ENCODE assay signal across 9 cellular contexts in genomic region chr2:27191107-27191829, GRCh38. TPM values are rescaled to one million over a fixed set of nuclear protein-coding genes. Genes with fewer than 3 reads are reported as not detected.
A peak's percentile ranks its signal among the peaks of the same experiment; 100 is the strongest.
DNase-seq lines count a peak whose midpoint lies in the region; ATAC-seq, FAIRE-seq and TF ChIP-seq lines count a peak whose summit lies in the region.
"Had no signal": no experiment of that assay in that cellular context is flagged by ENCODE, and none has a peak within 500 bp of the region (broad histone marks: within the 10 kb centered on the region; RNA-seq: fewer than 3 reads in every experiment).

No MANE protein-coding gene starts in this region.

- no peak overlapping the region for H4K8ac ChIP-seq in mesenchymal stem cell (ENCODE audit: low read length)

- H3K27ac ChIP-seq in mesenchymal stem cell (ENCODE audit: low read length, poor library complexity, severe bottlenecking) (no peak overlapping the region), upper lobe of right lung (no peak overlapping the region)

- no peak overlapping the region for H3K14ac ChIP-seq in mesenchymal stem cell (ENCODE audit: low read length in 2 of 2)

- no peak overlapping the region for H2BK12ac ChIP-seq in mesenchymal stem cell (ENCODE audit: low read length in 2 of 2)

- no peaks in the 10 kb centered on the region for H3K36me3 Mint-ChIP-seq in T-helper 17 cell (ENCODE audit: low read depth)

- no peak overlapping the region for H3K27ac Mint-ChIP-seq in T-helper 17 cell
- H3K27ac Mint-ChIP-seq: stimulated activated naive CD8-positive, alpha-beta T cell treated with anti-CD3 and anti-CD28 coated beads, Interleukin-15, Interleukin-2, amounts not matched to agents 100 ng/mL and 50 ng/mL, for 24 hours had no signal

- no peaks in the 10 kb centered on the region for H3K79me1 ChIP-seq in mesenchymal stem cell (replicated peaks; ENCODE audit: low read length, poor library complexity, severe bottlenecking)

- no peak overlapping the region for H3K18ac ChIP-seq in mesenchymal stem cell (ENCODE audit: low read depth in 1 of 2, low read length in 2 of 2)

- H3K4me1 Mint-ChIP-seq in T-helper 17 cell: peaks cover 7% of the 10 kb centered on the region

- intact Hi-C loops in upper lobe of right lung (cut with DNase I): no loop called here

- peaks cover 1% of the 10 kb centered on the region for H3K4me1 ChIP-seq in mesenchymal stem cell (ENCODE audit: control insufficient read depth, insufficient read depth, low read depth, low read length)
- no peaks in the 10 kb centered on the region for H3K4me1 ChIP-seq in upper lobe of right lung

- H3K4ac ChIP-seq in mesenchymal stem cell (ENCODE audit: low read depth in 1 of 2, low read length in 2 of 2): no peak overlapping the region

- peak; percentile 63 for DNase-seq in GM10266 (ENCODE audit: extremely low spot score)
- DNase-seq in NCI-H1930 (lab: John Stamatoyannopoulos, UW): peak; percentile 22 to 30
- DNase-seq in T-helper 17 cell: peak in 1 of 3 donors; percentile 37
- DNase-seq in ecto neural progenitor cell (ENCODE audit: low spot score): peak; percentile 58
- peak; percentile 75 for DNase-seq in mesenchymal stem cell
- DNase-seq in upper lobe of right lung: no peak
- DNase-seq in cortex of kidney (lab: John Stamatoyannopoulos, UW): no peak

- peak; percentile 82 for FAIRE-seq in A204.1 (lab: Jason Lieb, UNC)

- H4K91ac ChIP-seq in mesenchymal stem cell (ENCODE audit: low read length): no peak overlapping the region

- H3K4me3 ChIP-seq in mesenchymal stem cell (ENCODE audit: insufficient read depth in 1 of 2, low read depth in 1 of 2, low read length in 2 of 2): no peak overlapping the region
- H3K4me3 ChIP-seq in upper lobe of right lung: no peak overlapping the region

- peak overlapping the region; percentile 45 for H3K9ac ChIP-seq in mesenchymal stem cell (ENCODE audit: low read length)

- peaks cover 0 to 14% of the 10 kb centered on the region in 2 experiments for H3K27me3 ChIP-seq in mesenchymal stem cell (ENCODE audit: control insufficient read depth in 1 of 2, insufficient read depth in 1 of 2, low read length in 2 of 2)
- no peaks in the 10 kb centered on the region for H3K27me3 ChIP-seq in upper lobe of right lung

- no peak overlapping the region for H2AFZ ChIP-seq in mesenchymal stem cell (ENCODE audit: low read depth, low read length)

- ATAC-seq in T-helper 17 cell: peak; percentile 84
- peak; percentile 90 for ATAC-seq in upper lobe of right lung

- H3K23ac ChIP-seq in mesenchymal stem cell (ENCODE audit: low read length in 2 of 2): no peak overlapping the region

- H3K36me3 ChIP-seq in mesenchymal stem cell (ENCODE audit: control insufficient read depth in 1 of 2, insufficient read depth in 2 of 2, low read depth in 1 of 2, low read length in 2 of 2) (no peaks in the 10 kb centered on the region), upper lobe of right lung (no peaks in the 10 kb centered on the region)

- H3K9me3 ChIP-seq in T-helper 17 cell (ENCODE audit: control insufficient read depth, low read length, poor library complexity, severe bottlenecking): no peaks in the 10 kb centered on the region
- H3K9me3 ChIP-seq in mesenchymal stem cell (ENCODE audit: control insufficient read depth, low read length): no peaks in the 10 kb centered on the region
- no peaks in the 10 kb centered on the region for H3K9me3 ChIP-seq in upper lobe of right lung

- peaks cover 8% of the 10 kb centered on the region for H3K27me3 Mint-ChIP-seq in T-helper 17 cell
- H3K27me3 Mint-ChIP-seq: stimulated activated naive CD8-positive, alpha-beta T cell treated with anti-CD3 and anti-CD28 coated beads, Interleukin-15, Interleukin-2, amounts not matched to agents 100 ng/mL and 50 ng/mL, for 24 hours had no signal

- peak; percentile 64 for TF ChIP-seq CTCF in GM10266 (IDR thresholded peaks at IDR 0.05; ENCODE audit: control insufficient read depth, insufficient read depth, low read depth, missing control alignments)
- peak; percentile 65 for TF ChIP-seq CTCF in upper lobe of right lung (IDR thresholded peaks at IDR 0.05)

- 49% methylated on average over 6 of the region's 8 CpGs for WGBS in mesenchymal stem cell

- H3K4me2 ChIP-seq in mesenchymal stem cell (ENCODE audit: low read length, poor library complexity, severe bottlenecking): no peak overlapping the region

- no peak overlapping the region for H2AK5ac ChIP-seq in mesenchymal stem cell (ENCODE audit: low read length, severe bottlenecking)

- no peak overlapping the region for H2BK120ac ChIP-seq in mesenchymal stem cell (ENCODE audit: low read depth, low read length)

- no peak overlapping the region for H2BK15ac ChIP-seq in mesenchymal stem cell (ENCODE audit: low read depth, poor library complexity, severe bottlenecking)

- no peak overlapping the region for H3K4me3 Mint-ChIP-seq in T-helper 17 cell
- H3K4me3 Mint-ChIP-seq: stimulated activated naive CD8-positive, alpha-beta T cell treated with anti-CD3 and anti-CD28 coated beads, Interleukin-15, Interleukin-2, amounts not matched to agents 100 ng/mL and 50 ng/mL, for 24 hours had no signal

- no peak overlapping the region for H2BK5ac ChIP-seq in mesenchymal stem cell (ENCODE audit: low read depth, low read length, poor library complexity, severe bottlenecking)

RNA-seq across cellular contexts. Expression of gene ATRAID, which starts 20.6 kb away (rescaled TPM):
- total RNA-seq in T-helper 17 cell: 10 to 100 TPM; 59.7 to 76.8 TPM
- 183 TPM for polyA plus RNA-seq in mesenchymal stem cell (2013, experiment 1 of 2)
- polyA plus RNA-seq in mesenchymal stem cell (2013, experiment 2 of 2): 185 TPM
- total RNA-seq in upper lobe of right lung: 102 TPM

RNA-seq across cellular contexts. Expression of gene SLC5A6, which starts 20.8 kb away (rescaled TPM):
- 100 to 1,000 TPM; 147 to 190 TPM for total RNA-seq in T-helper 17 cell
- 21.3 TPM for polyA plus RNA-seq in mesenchymal stem cell (2013, experiment 1 of 2)
- 19.6 TPM for polyA plus RNA-seq in mesenchymal stem cell (2013, experiment 2 of 2)
- 24.5 TPM for total RNA-seq in upper lobe of right lung

RNA-seq across cellular contexts. Expression of gene CAD, which starts 25.9 kb away (rescaled TPM):
- 10 to 100 TPM; 27.2 to 30.0 TPM for total RNA-seq in T-helper 17 cell
- polyA plus RNA-seq in mesenchymal stem cell (2013, experiment 1 of 2): 12.6 TPM
- 10.9 TPM for polyA plus RNA-seq in mesenchymal stem cell (2013, experiment 2 of 2)
- total RNA-seq in upper lobe of right lung: 27.1 TPM

RNA-seq across cellular contexts. Expression of gene TCF23, which starts 42.5 kb away (rescaled TPM):
- total RNA-seq in T-helper 17 cell: not detected
- not detected for polyA plus RNA-seq in mesenchymal stem cell (2013, experiment 1 of 2)
- polyA plus RNA-seq in mesenchymal stem cell (2013, experiment 2 of 2): not detected
- not detected for total RNA-seq in upper lobe of right lung

RNA-seq across cellular contexts. Expression of gene PRR30, which starts 52.1 kb away (rescaled TPM):
- not detected for total RNA-seq in T-helper 17 cell
- not detected for polyA plus RNA-seq in mesenchymal stem cell (2013, experiment 1 of 2)
- not detected for polyA plus RNA-seq in mesenchymal stem cell (2013, experiment 2 of 2)
- total RNA-seq in upper lobe of right lung: not detected

Comparison
In these comparisons a context has a peak if more than half of its experiments do, and no peak if none do; other contexts are left out.
1. DNase-seq: peak in GM10266 (single experiment), NCI-H1930 (2 of 2), ecto neural progenitor cell (single experiment) and mesenchymal stem cell (single experiment); none in upper lobe of right lung (single experiment) and cortex of kidney (single experiment).